Comparison of ENCODE assay signal across 14 cellular contexts in genomic region chr7:104972510-104972909, GRCh38. TPM values are rescaled to one million over a fixed set of nuclear protein-coding genes. Genes with fewer than 3 reads are reported as not detected.
DNase-seq lines count a peak whose midpoint lies in the region; ATAC-seq and TF ChIP-seq lines count a peak whose summit lies in the region.
"Had no signal": no experiment of that assay in that cellular context is flagged by ENCODE, and none has a peak within 500 bp of the region (broad histone marks: within the 10 kb centered on the region; RNA-seq: fewer than 3 reads in every experiment).

No MANE protein-coding gene starts in this region.

- ATAC-seq in upper lobe of left lung (ENCODE audit: low FRiP score in 2 of 2), result no peak
- ATAC-seq: stimulated activated effector memory CD8-positive, alpha-beta T cell treated with anti-CD3 and anti-CD28 coated beads, Interleukin-12 subunit alpha, Interleukin-12 subunit beta, amount 100 ng/mL, for 72 hours had no signal

- WGBS in upper lobe of left lung, 2 donors, result 74 to 76% methylated on average over 5 of the region's 5 CpGs

- TF ChIP-seq POLR2A in breast epithelium (IDR thresholded peaks at IDR 0.05), result no peak
- TF ChIP-seq POLR2A in upper lobe of left lung (IDR thresholded peaks at IDR 0.05), result no peak

- no peak for TF ChIP-seq CTCF in MCF 10A (IDR thresholded peaks at IDR 0.05; ENCODE audit: unreplicated experiment)
- no peak for TF ChIP-seq CTCF in breast epithelium (IDR thresholded peaks at IDR 0.05)
- TF ChIP-seq CTCF in astrocyte of the spinal cord (IDR thresholded peaks at IDR 0.05; ENCODE audit: low read depth, low read length), result no peak
- no peak for TF ChIP-seq CTCF in upper lobe of left lung (IDR thresholded peaks at IDR 0.05)

- no peak for TF ChIP-seq EP300 in upper lobe of left lung (IDR thresholded peaks at IDR 0.05)

- H3K4me1 ChIP-seq in breast epithelium (no peaks in the 10 kb centered on the region), upper lobe of left lung (peaks cover 23 to 43% (median 32%) of the 10 kb centered on the region in 4 donors)

- H3K27me3 ChIP-seq in breast epithelium (no peaks in the 10 kb centered on the region), upper lobe of left lung (no peaks in the 10 kb centered on the region)
- H3K27me3 ChIP-seq: neutrophil had no signal

- intact Hi-C loops in MCF 10A (cut with micrococcal nuclease), result no loop called here
- intact Hi-C loops in breast epithelium (cut with DNase I; ENCODE audit: low total_unique reads), result no loop called here

- H3K36me3 ChIP-seq in breast epithelium, result no peaks in the 10 kb centered on the region
- H3K36me3 ChIP-seq in upper lobe of left lung, result no peaks in the 10 kb centered on the region
- H3K36me3 ChIP-seq: neutrophil had no signal

- no peak overlapping the region for H3K27ac ChIP-seq in breast epithelium
- H3K27ac ChIP-seq in upper lobe of left lung, result peak overlapping the region; percentile 36 to 77 (median 57)
- H3K27ac ChIP-seq: 22Rv1, neutrophil had no signal

- H3K9me3 Mint-ChIP-seq in MCF 10A (ENCODE audit: unreplicated experiment), result no peaks in the 10 kb centered on the region
- H3K9me3 Mint-ChIP-seq: stimulated activated effector memory CD8-positive, alpha-beta T cell treated with anti-CD3 and anti-CD28 coated beads, Interleukin-12 subunit alpha, Interleukin-12 subunit beta, amount 100 ng/mL, for 72 hours had no signal

- in situ Hi-C loops in astrocyte of the spinal cord (cut with HindIII; ENCODE audit: low sequenced_read_pairs), result no loop called here

- H3K27ac Mint-ChIP-seq in MCF 10A (ENCODE audit: low read depth, unreplicated experiment), result peak overlapping the region; percentile 42
- H3K27ac Mint-ChIP-seq: stimulated activated effector memory CD8-positive, alpha-beta T cell treated with anti-CD3 and anti-CD28 coated beads, Interleukin-12 subunit alpha, Interleukin-12 subunit beta, amount 100 ng/mL, for 72 hours had no signal

- POLR2A ChIA-PET in MCF 10A (lab: Yijun Ruan, JAX), result interaction anchor here (0.6 to 2.9 kb wide), 7 partner anchors 9 to 1799 kb away, joined by 3 to 9 read pairs (median 3); no protein-coding TSS in a partner anchor

- H3K9me3 ChIP-seq in breast epithelium, result no peaks in the 10 kb centered on the region
- no peaks in the 10 kb centered on the region for H3K9me3 ChIP-seq in upper lobe of left lung
- H3K9me3 ChIP-seq: neutrophil had no signal

- H3K4me1 Mint-ChIP-seq in MCF 10A (ENCODE audit: insufficient read depth, unreplicated experiment), result peaks cover 21% of the 10 kb centered on the region

- no peak for DNase-seq in MCF 10A (ENCODE audit: unreplicated experiment)
- no peak for DNase-seq in breast epithelium (ENCODE audit: low spot score in 2 of 2)
- peak; percentile 80 for DNase-seq in astrocyte of the spinal cord (ENCODE audit: low read depth, low spot score)
- DNase-seq in hepatic stellate cell (ENCODE audit: low spot score), result peak; percentile 58
- DNase-seq in upper lobe of left lung, result no peak
- DNase-seq in kidney glomerular epithelial cell (lab: John Stamatoyannopoulos, UW), result no peak
- no peak for DNase-seq in NCI-H1092 treated with DMSO at 0.1 percent for 48 hours (lab: John Stamatoyannopoulos, UW)
- no peak for DNase-seq in Ammon's horn (ENCODE audit: low spot score)
- DNase-seq: activated CD8-positive, alpha-beta memory T cell treated with anti-CD3 and anti-CD28 coated beads, Interleukin-2, amount 50 U/mL, for 48 hours; anterior cingulate cortex; RPMI8226 had no signal

- BruUV-seq in MCF 10A (replicated peaks; lab: Mats Ljungman, UMichigan), result no TSS peak

- no peaks in the 10 kb centered on the region for H3K27me3 Mint-ChIP-seq in MCF 10A (ENCODE audit: insufficient read depth, unreplicated experiment)

- H3K4me3 Mint-ChIP-seq in MCF 10A (ENCODE audit: unreplicated experiment), result no peak overlapping the region
- H3K4me3 Mint-ChIP-seq: stimulated activated effector memory CD8-positive, alpha-beta T cell treated with anti-CD3 and anti-CD28 coated beads, Interleukin-12 subunit alpha, Interleukin-12 subunit beta, amount 100 ng/mL, for 72 hours had no signal

- H3K4me3 ChIP-seq in breast epithelium (no peak overlapping the region), astrocyte of the spinal cord (ENCODE audit: low read depth, low read length) (no peak overlapping the region), upper lobe of left lung (no peak overlapping the region)

- CTCF ChIA-PET in MCF 10A (lab: Yijun Ruan, JAX), result interaction anchor here (0.7 to 4.1 kb wide), 7 partner anchors 9 to 742 kb away, joined by 3 to 26 read pairs (median 4); no protein-coding TSS in a partner anchor

- H3K36me3 Mint-ChIP-seq in MCF 10A (ENCODE audit: insufficient read depth, unreplicated experiment), result peaks cover 4% of the 10 kb centered on the region

RNA-seq across cellular contexts. Expression of gene KMT2E, which starts 41.5 kb away (rescaled TPM):
- total RNA-seq in MCF 10A (2022) (49.7 and 53.1 TPM in 2 replicates), breast epithelium (100 to 1,000 TPM in 2 of 3 donors, 10 to 100 TPM in 1; 88.2 to 184 (median 168) TPM), upper lobe of left lung (100 to 1,000 TPM in 3 of 6 donors, 10 to 100 TPM in 3; 77.3 to 182 (median 105) TPM)

Comparison
In these comparisons a context has a peak if more than half of its experiments do, and no peak if none do; other contexts are left out.
1. DNase-seq: peak in astrocyte of the spinal cord (single experiment) and hepatic stellate cell (single experiment); none in MCF 10A (single experiment), breast epithelium (0 of 2), upper lobe of left lung (0 of 2), kidney glomerular epithelial cell (single experiment), NCI-H1092 treated with DMSO at 0.1 percent for 48 hours (single experiment) and Ammon's horn (single experiment).
2. H3K27ac ChIP-seq: peak in upper lobe of left lung (4 of 4); none in breast epithelium (0 of 2).